1 cellular context compared by ENCODE assay signal in genomic region chr3:37136067-37136466, GRCh38.
A peak's percentile ranks its signal among the peaks of the same experiment; 100 is the strongest.
TF ChIP-seq lines count a peak whose summit lies in the region.

No MANE protein-coding gene starts in this region.

TF ChIP-seq in K562, 482 proteins besides CTCF, POLR2A, EP300 and RAD21 (continued from another document):
- no peak for TF ChIP-seq ETS1 (conservative IDR thresholded peaks at IDR 0.05; ENCODE audit: control insufficient read depth, low read depth, low read length)
- peak; percentile 88 for TF ChIP-seq CEBPG (CRISPR knock-in tag; IDR thresholded peaks at IDR 0.05)
- peak; percentile 91 to 99 for TF ChIP-seq CEBPG (tag; conservative IDR thresholded peaks at IDR 0.05 in 1 of 2, IDR thresholded peaks at IDR 0.05 in 1 of 2)
- TF ChIP-seq NCOA6 (IDR thresholded peaks at IDR 0.05): no peak
